8 cellular contexts compared by ENCODE assay signal in genomic region chr19:9309139-9309973, GRCh38. TPM values are rescaled to one million over a fixed set of nuclear protein-coding genes. Genes with fewer than 3 reads are reported as not detected.
DNase-seq lines count a peak whose midpoint lies in the region; ATAC-seq and TF ChIP-seq lines count a peak whose summit lies in the region.

Gene ZNF699 (minus strand): TSS chr19:9309838. CDS start chr19:9305119, 4,719 bp downstream.

- H3K36me3 ChIP-seq in kidney epithelial cell (ENCODE audit: control insufficient read depth, insufficient read depth, low read length), result no peaks in the 10 kb centered on the region

- peak; percentile 86 for ATAC-seq in GM19025 (IDR thresholded peaks at IDR 0.05; ENCODE audit: low read depth, unreplicated experiment)
- peak; percentile 89 for ATAC-seq in HG03280 (IDR thresholded peaks at IDR 0.05; ENCODE audit: unreplicated experiment)

- DNase-seq in AG09309 (ENCODE audit: low read depth) (peak; percentile 89), NCI-H345 (lab: John Stamatoyannopoulos, UW) (peak; percentile 98), cerebellar nuclear complex (lab: John Stamatoyannopoulos, UW) (peak; percentile 62 to 95), kidney epithelial cell (ENCODE audit: low read depth) (peak; percentile 87)
- DNase-seq in activated CD4-positive, CD25-positive, alpha-beta regulatory T cell treated with anti-CD3 and anti-CD28 coated beads, Interleukin-2, amount 50 U/mL, for 72 hours, result peak; percentile 98
- peak; percentile 99 for DNase-seq in stimulated activated CD4-positive, alpha-beta T cell treated with anti-CD3 and anti-CD28 coated beads, Interleukin-15, amount 100 ng/mL, for 24 hours

- no peaks in the 10 kb centered on the region for H3K27me3 ChIP-seq in kidney epithelial cell (ENCODE audit: control insufficient read depth, insufficient read depth, low read length)

- no peak for TF ChIP-seq CTCF in AG09309 (IDR thresholded peaks at IDR 0.05; ENCODE audit: control insufficient read depth, insufficient read depth, low read depth, low read length, missing control alignments)
- TF ChIP-seq CTCF in kidney epithelial cell (IDR thresholded peaks at IDR 0.05; ENCODE audit: insufficient read depth, low read length, poor library complexity, severe bottlenecking), result no peak

- H3K4me3 ChIP-seq in AG09309 (ENCODE audit: control insufficient read depth, low read depth, low read length) (peak within 1 kb of the TSS; percentile 73), kidney epithelial cell (ENCODE audit: low read depth, low read length) (peak within 1 kb of the TSS; percentile 77)

RNA-seq across cellular contexts. Expression of gene ZNF699, which starts in this region (rescaled TPM):
- 17.5 and 23.7 TPM in 2 replicates for total RNA-seq in kidney epithelial cell

Comparison
In these comparisons a context has a peak if more than half of its experiments do, and no peak if none do; other contexts are left out.
1. Peak in every context shown above with its lines: DNase-seq, ATAC-seq and H3K4me3 ChIP-seq.